In genomic region chr9:126506361-126507317, GRCh38 we compare ENCODE assay signal across 17 cellular contexts.
DNase-seq lines count a peak whose midpoint lies in the region; ATAC-seq, FAIRE-seq and TF ChIP-seq lines count a peak whose summit lies in the region.
"Had no signal": no experiment of that assay in that cellular context is flagged by ENCODE, and none has a peak within 500 bp of the region (broad histone marks: within the 10 kb centered on the region; RNA-seq: fewer than 3 reads in every experiment).

No MANE protein-coding gene starts in this region.

- H3K4me3 ChIP-seq in dorsolateral prefrontal cortex (no peak overlapping the region), HepG2 (replicated peaks in 1 of 3; ENCODE audit: insufficient read depth in 1 of 3, low read depth in 2 of 3, low read length in 3 of 3) (no peak overlapping the region), sigmoid colon (no peak overlapping the region)
- no peak overlapping the region for H3K4me3 ChIP-seq in effector memory CD4-positive, alpha-beta T cell (ENCODE audit: insufficient read depth, low read depth, low read length, poor library complexity, severe bottlenecking)
- H3K4me3 ChIP-seq: A549 had no signal

- intact Hi-C loops in CD14-positive monocyte (cut with micrococcal nuclease), result no loop called here
- intact Hi-C loops in dorsolateral prefrontal cortex (cut with DNase I), result loop anchor here in 1 of 2 donors (10.0 kb wide), 1 partner anchor 188 kb away; no protein-coding TSS in a partner anchor
- intact Hi-C loops in HepG2 (cut with micrococcal nuclease; ENCODE audit: unreplicated experiment), result no loop called here
- intact Hi-C loops in sigmoid colon (cut with DNase I), result no loop called here

- TF ChIP-seq EP300 in HepG2 (IDR thresholded peaks at IDR 0.05; ENCODE audit: low read depth in 2 of 2, low read length in 2 of 2), result no peak
- TF ChIP-seq EP300 in HepG2 (CRISPR knock-in tag; IDR thresholded peaks at IDR 0.05; ENCODE audit: borderline replicate concordance), result no peak
- TF ChIP-seq EP300 in sigmoid colon (IDR thresholded peaks at IDR 0.05), result no peak

- H3K9me3 ChIP-seq in HepG2 (ENCODE audit: low read length) (no peaks in the 10 kb centered on the region), sigmoid colon (no peaks in the 10 kb centered on the region)
- H3K9me3 ChIP-seq in effector memory CD4-positive, alpha-beta T cell (ENCODE audit: control insufficient read depth, low read length), result no peaks in the 10 kb centered on the region
- H3K9me3 ChIP-seq: A549 had no signal

- no peak for TF ChIP-seq CTCF in CD14-positive monocyte (IDR thresholded peaks at IDR 0.05)
- no peak for TF ChIP-seq CTCF in dorsolateral prefrontal cortex (IDR thresholded peaks at IDR 0.05 in 54 of 56, conservative IDR thresholded peaks at IDR 0.05 in 2 of 56; ENCODE audit: low read depth in 1 of 56, partially characterized antibody in 56 of 56)
- no peak for TF ChIP-seq CTCF in HepG2 (CRISPR knock-in tag; IDR thresholded peaks at IDR 0.05)
- TF ChIP-seq CTCF in sigmoid colon (IDR thresholded peaks at IDR 0.05), result no peak

- DNase-seq in CD14-positive monocyte (ENCODE audit: low spot score) (peak; percentile 30), dorsolateral prefrontal cortex (peak in 2 of 10 donors; percentile 30 to 51), HepG2 (ENCODE audit: low spot score) (no peak), sigmoid colon (peak; percentile 54)
- no peak for DNase-seq in activated CD8-positive, alpha-beta T cell treated with anti-CD3 and anti-CD28 coated beads, Interleukin-2, amount 10 ng/mL, durations not matched to agents 7 days and 5 days
- DNase-seq in activated CD4-positive, alpha-beta T cell treated with anti-CD3 and anti-CD28 coated beads, Interleukin-2, amount 50 U/mL, for 1 hour, result no peak
- DNase-seq in effector memory CD4-positive, alpha-beta T cell, result no peak
- DNase-seq: DMS 273 treated with DMSO at 0.1 percent for 48 hours, HFFc6, NCI-H1048, NCI-H1436 treated with DMSO at 0.1 percent for 48 hours, NCI-H2081, NCI-H510A treated with DMSO at 0.1 percent for 48 hours, NCI-H82 had no signal

- no peaks in the 10 kb centered on the region for H3K79me2 ChIP-seq in HepG2 (ENCODE audit: insufficient read depth, low read length)

- H3K27ac Mint-ChIP-seq in CD14-positive monocyte, result no peak overlapping the region
- no peak overlapping the region for H3K27ac Mint-ChIP-seq in activated CD8-positive, alpha-beta T cell treated with anti-CD3 and anti-CD28 coated beads, Interleukin-2, amount 10 ng/mL, durations not matched to agents 7 days and 5 days
- H3K27ac Mint-ChIP-seq: HFFc6 had no signal

- no peak overlapping the region for H3K4me3 Mint-ChIP-seq in CD14-positive monocyte
- no peak overlapping the region for H3K4me3 Mint-ChIP-seq in activated CD8-positive, alpha-beta T cell treated with anti-CD3 and anti-CD28 coated beads, Interleukin-2, amount 10 ng/mL, durations not matched to agents 7 days and 5 days
- H3K4me3 Mint-ChIP-seq: HFFc6 had no signal

- no peak for ATAC-seq in HepG2
- no peak for ATAC-seq in activated CD8-positive, alpha-beta T cell treated with anti-CD3 and anti-CD28 coated beads, Interleukin-2, amount 10 ng/mL, durations not matched to agents 7 days and 5 days
- ATAC-seq: A549 had no signal

- no peak for TF ChIP-seq RAD21 in HepG2 (CRISPR knock-in tag; IDR thresholded peaks at IDR 0.05)

- H3K27me3 Mint-ChIP-seq in CD14-positive monocyte (ENCODE audit: low read depth in 3 of 3), result peaks cover 0 to 7% (median 5%) of the 10 kb centered on the region in 3 donors
- H3K27me3 Mint-ChIP-seq in activated CD8-positive, alpha-beta T cell treated with anti-CD3 and anti-CD28 coated beads, Interleukin-2, amount 10 ng/mL, durations not matched to agents 7 days and 5 days (ENCODE audit: low read depth), result peaks cover 7% of the 10 kb centered on the region

- peaks cover 4% of the 10 kb centered on the region for H3K4me1 Mint-ChIP-seq in CD14-positive monocyte
- H3K4me1 Mint-ChIP-seq in activated CD8-positive, alpha-beta T cell treated with anti-CD3 and anti-CD28 coated beads, Interleukin-2, amount 10 ng/mL, durations not matched to agents 7 days and 5 days (ENCODE audit: low read depth), result no peaks in the 10 kb centered on the region

- H3K27ac ChIP-seq in dorsolateral prefrontal cortex, result peak overlapping the region in 50 of 59 donors; percentile 3 to 82 (median 56)
- H3K27ac ChIP-seq in HepG2 (ENCODE audit: extremely low read length, insufficient read depth, low read length), result no peak overlapping the region
- H3K27ac ChIP-seq in sigmoid colon, result no peak overlapping the region
- H3K27ac ChIP-seq in effector memory CD4-positive, alpha-beta T cell (ENCODE audit: insufficient read depth, low read length, poor library complexity, severe bottlenecking), result no peak overlapping the region
- H3K27ac ChIP-seq: A549, KMS-11 had no signal

- peaks cover 2 to 7% of the 10 kb centered on the region in 2 experiments; a peak in 1 of 5 replicates for H3K36me3 ChIP-seq in HepG2 (replicated peaks in 1 of 2; ENCODE audit: control insufficient read depth in 1 of 2, insufficient read depth in 2 of 2, low read length in 2 of 2)
- H3K36me3 ChIP-seq in sigmoid colon, result peaks cover 0 to 25% (median 9%) of the 10 kb centered on the region in 4 donors
- no peaks in the 10 kb centered on the region for H3K36me3 ChIP-seq in effector memory CD4-positive, alpha-beta T cell (ENCODE audit: control insufficient read depth, insufficient read depth, low read length)

- no peak for FAIRE-seq in HepG2 (lab: Jason Lieb, UNC)
- FAIRE-seq: A549, GM12892 had no signal

- WGBS in HepG2 (ENCODE audit: low lambda C conversion rate), result 85% methylated on average over 13 of the region's 27 CpGs
- 82 to 89% methylated on average over 27 of the region's 27 CpGs for WGBS in sigmoid colon, 2 donors

- CTCF ChIA-PET in HepG2 (lab: Yijun Ruan, JAX; ENCODE audit: low intra/inter-chr PET ratio, low total read pairs), result no interaction called here
- CTCF ChIA-PET in activated CD8-positive, alpha-beta T cell treated with anti-CD3 and anti-CD28 coated beads, Interleukin-2, amount 10 ng/mL, durations not matched to agents 7 days and 5 days (lab: Charles Lee), result interaction anchor here (1.3 kb wide), 1 partner anchor 51 kb away, joined by 3 read pairs; no protein-coding TSS in a partner anchor

- no peak overlapping the region for H2AFZ ChIP-seq in HepG2 (ENCODE audit: low read length)

- H3K4me1 ChIP-seq in HepG2 (ENCODE audit: insufficient read depth, low read length), result peaks cover 6% of the 10 kb centered on the region
- H3K4me1 ChIP-seq in sigmoid colon, result no peaks in the 10 kb centered on the region
- no peaks in the 10 kb centered on the region for H3K4me1 ChIP-seq in effector memory CD4-positive, alpha-beta T cell (ENCODE audit: control insufficient read depth, insufficient read depth, low read length, poor library complexity, severe bottlenecking)
- H3K4me1 ChIP-seq: A549 had no signal

- in situ Hi-C loops in HepG2 (cut with HindIII; ENCODE audit: extremely low pct_ligation_motif_present, low pct_unique_long_range_greater_than_20kb), result no loop called here

- H3K9ac ChIP-seq in HepG2 (ENCODE audit: insufficient read depth, low read depth, low read length), result no peak overlapping the region
- H3K9ac ChIP-seq: KMS-11 had no signal

- TSS peak; percentile 57 for BruUV-seq in HepG2 (replicated peaks; lab: Mats Ljungman, UMichigan)

- no peak for TF ChIP-seq POLR2A in HepG2 (IDR thresholded peaks at IDR 0.05; ENCODE audit: insufficient read depth in 1 of 2, low read depth in 2 of 2, low read length in 2 of 2)
- TF ChIP-seq POLR2A in sigmoid colon (IDR thresholded peaks at IDR 0.05), result no peak

- H3K27me3 ChIP-seq in dorsolateral prefrontal cortex (no peaks in the 10 kb centered on the region), HepG2 (ENCODE audit: control insufficient read depth in 1 of 2, insufficient read depth in 2 of 2, low read length in 2 of 2) (no peaks in the 10 kb centered on the region), sigmoid colon (peaks cover 0 to 35% (median 7%) of the 10 kb centered on the region in 3 donors)
- no peaks in the 10 kb centered on the region for H3K27me3 ChIP-seq in effector memory CD4-positive, alpha-beta T cell (replicated peaks; ENCODE audit: control insufficient read depth, insufficient read depth, low read length, poor library complexity, severe bottlenecking)

- H3K36me3 Mint-ChIP-seq in CD14-positive monocyte, result peaks cover 4 to 27% of the 10 kb centered on the region in 2 donors
- H3K36me3 Mint-ChIP-seq in activated CD8-positive, alpha-beta T cell treated with anti-CD3 and anti-CD28 coated beads, Interleukin-2, amount 10 ng/mL, durations not matched to agents 7 days and 5 days (ENCODE audit: low read depth), result no peaks in the 10 kb centered on the region

- peaks cover 0 to 2% (median 0%) of the 10 kb centered on the region in 7 donors for H3K9me3 Mint-ChIP-seq in CD14-positive monocyte
- no peaks in the 10 kb centered on the region for H3K9me3 Mint-ChIP-seq in activated CD8-positive, alpha-beta T cell treated with anti-CD3 and anti-CD28 coated beads, Interleukin-2, amount 10 ng/mL, durations not matched to agents 7 days and 5 days (ENCODE audit: insufficient read depth)
- H3K9me3 Mint-ChIP-seq: HFFc6 had no signal

- POLR2A ChIA-PET in HepG2 (lab: Yijun Ruan, JAX), result no interaction called here
- POLR2A ChIA-PET in activated CD8-positive, alpha-beta T cell treated with anti-CD3 and anti-CD28 coated beads, Interleukin-2, amount 10 ng/mL, durations not matched to agents 7 days and 5 days (lab: Charles Lee), result no interaction called here

- no peak overlapping the region for H3K4me2 ChIP-seq in HepG2 (ENCODE audit: low read depth, low read length)
- H3K4me2 ChIP-seq: A549, KMS-11 had no signal

- no peaks in the 10 kb centered on the region for H4K20me1 ChIP-seq in HepG2 (ENCODE audit: insufficient read depth, low read length)

Comparison
In these comparisons a context has a peak if more than half of its experiments do, and no peak if none do; other contexts are left out.
1. DNase-seq: peak in CD14-positive monocyte (single experiment) and sigmoid colon (single experiment); none in HepG2 (single experiment), activated CD8-positive, alpha-beta T cell treated with anti-CD3 and anti-CD28 coated beads, Interleukin-2, amount 10 ng/mL, durations not matched to agents 7 days and 5 days (single experiment), activated CD4-positive, alpha-beta T cell treated with anti-CD3 and anti-CD28 coated beads, Interleukin-2, amount 50 U/mL, for 1 hour (single experiment) and effector memory CD4-positive, alpha-beta T cell (0 of 3).
2. H3K27ac ChIP-seq: peak in dorsolateral prefrontal cortex (50 of 59); none in HepG2 (single experiment), sigmoid colon (0 of 4) and effector memory CD4-positive, alpha-beta T cell (single experiment).